ENCODE assay signal across 11 cellular contexts in the genomic region with DNA sequence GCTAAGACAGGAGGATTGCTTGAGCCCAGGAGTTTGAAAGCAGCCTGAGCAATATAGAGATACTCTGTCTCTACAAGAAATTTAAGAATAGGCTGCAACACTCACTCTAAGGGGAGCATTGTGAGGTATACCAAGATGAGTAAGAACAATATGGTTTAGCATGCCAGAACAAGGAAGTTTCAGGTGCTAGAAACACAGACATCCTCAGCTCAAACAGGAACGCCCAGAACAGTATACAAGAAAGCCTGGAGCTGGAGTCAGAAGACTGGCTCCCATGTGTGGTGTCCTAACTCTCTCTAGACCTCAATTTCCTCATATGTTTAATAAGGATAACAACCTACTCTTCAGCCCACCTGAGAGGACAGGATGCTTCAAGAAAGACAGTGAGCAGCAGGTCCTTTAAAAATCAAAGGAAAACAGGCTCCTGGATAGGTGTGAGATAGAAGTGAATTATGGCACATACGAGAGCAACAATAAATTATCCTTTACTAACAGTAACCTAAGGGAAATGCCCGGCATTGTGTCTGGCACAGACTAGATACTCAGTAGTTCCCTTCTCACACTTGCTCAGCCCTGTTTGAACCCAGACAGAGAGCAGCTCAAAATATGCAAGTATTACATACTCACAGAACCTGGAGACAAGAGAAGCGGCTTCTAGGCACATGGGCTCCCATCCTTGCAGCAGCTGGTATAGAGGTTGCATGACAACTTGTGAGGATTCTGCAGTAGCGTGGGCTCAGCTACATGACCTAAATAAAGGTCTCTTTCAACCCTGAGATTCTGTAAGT. TPM values are rescaled to one million over a fixed set of nuclear protein-coding genes. Genes with fewer than 3 reads are reported as not detected.
DNase-seq lines count a peak whose midpoint lies in the region; ATAC-seq and TF ChIP-seq lines count a peak whose summit lies in the region.
"Had no signal": no experiment of that assay in that cellular context is flagged by ENCODE, and none has a peak within 500 bp of the region (broad histone marks: within the 10 kb centered on the region; RNA-seq: fewer than 3 reads in every experiment).

No MANE protein-coding gene starts in this region.

- H3K4me3 ChIP-seq in SJCRH30 = no peak overlapping the region
- H3K4me3 ChIP-seq: spleen had no signal

- CTCF ChIA-PET in HEK293T (lab: Yijun Ruan, JAX) = interaction anchor here (0.5 kb wide), 1 partner anchor 572 kb away, joined by 4 read pairs; no protein-coding TSS in a partner anchor

- H3K4me1 ChIP-seq in SJCRH30 = 0 out of 2 replicates have a peak, but pooled peaks cover 3% of the 10 kb centered on the region

- no peak overlapping the region for H3K27ac ChIP-seq in SJCRH30
- H3K27ac ChIP-seq: spleen had no signal

- peak; percentile 10 for DNase-seq in stimulated activated CD4-positive, alpha-beta T cell treated with anti-CD3 and anti-CD28 coated beads, Interleukin-1b, Interleukin-23, amount 100 ng/mL, for 48 hours
- DNase-seq in stimulated activated CD4-positive, alpha-beta T cell treated with anti-CD3 and anti-CD28 coated beads, Interleukin-12 subunit alpha, Interleukin-12 subunit beta, amount 100 ng/mL, for 4 hours = no peak
- peak; percentile 34 for DNase-seq in activated naive CD4-positive, alpha-beta T cell treated with anti-CD3 and anti-CD28 coated beads, Interleukin-2, amount 50 U/mL, for 16 hours
- DNase-seq in NCI-H524 treated with DMSO at 0.1 percent for 48 hours (lab: John Stamatoyannopoulos, UW) (no peak), HEK293T (ENCODE audit: extremely low spot score) (no peak), SJCRH30 (no peak), EL (no peak)
- DNase-seq: activated CD4-positive, alpha-beta T cell treated with anti-CD3 and anti-CD28 coated beads, Interleukin-2, amount 50 U/mL, for 4 hours; COR-L47; spleen had no signal

- peak; percentile 91 for ATAC-seq in HG03039 (IDR thresholded peaks at IDR 0.05; ENCODE audit: unreplicated experiment)

- no peaks in the 10 kb centered on the region for H3K9me3 ChIP-seq in SJCRH30 (replicated peaks)
- H3K9me3 ChIP-seq: spleen had no signal

- POLR2A ChIA-PET in HEK293T (lab: Yijun Ruan, JAX) = no interaction called here

- H3K36me3 ChIP-seq in SJCRH30 = no peaks in the 10 kb centered on the region
- H3K36me3 ChIP-seq: spleen had no signal

- H3K27me3 ChIP-seq in SJCRH30 = no peaks in the 10 kb centered on the region
- H3K27me3 ChIP-seq: spleen had no signal

TF ChIP-seq in HEK293T, 16 proteins besides CTCF, POLR2A, EP300 and RAD21:
- TF ChIP-seq HDGF (IDR thresholded peaks at IDR 0.05; ENCODE audit: borderline replicate concordance) (no peak), ARNT (IDR thresholded peaks at IDR 0.05) (no peak), ZNF384 (IDR thresholded peaks at IDR 0.05) (no peak), LEF1 (IDR thresholded peaks at IDR 0.05; ENCODE audit: borderline replicate concordance) (no peak), L3MBTL2 (conservative IDR thresholded peaks at IDR 0.05) (no peak), FOXA1 (IDR thresholded peaks at IDR 0.05) (no peak), SUZ12 (IDR thresholded peaks at IDR 0.05) (no peak), SP1 (IDR thresholded peaks at IDR 0.05) (no peak), BHLHE40 (IDR thresholded peaks at IDR 0.05; ENCODE audit: borderline replicate concordance) (no peak), ELF4 (IDR thresholded peaks at IDR 0.05) (no peak), FOXK2 (IDR thresholded peaks at IDR 0.05) (no peak), NFRKB (IDR thresholded peaks at IDR 0.05) (no peak), CTBP1 (IDR thresholded peaks at IDR 0.05; ENCODE audit: borderline replicate concordance) (no peak), TARDBP (IDR thresholded peaks at IDR 0.05) (no peak), FOXM1 (IDR thresholded peaks at IDR 0.05; ENCODE audit: borderline replicate concordance) (no peak)

RNA-seq across cellular contexts. Expression of a gene that starts 45.4 kb away (rescaled TPM):
- total RNA-seq in SJCRH30 (2014; rRNA removed; shearing (Covaris generic)) = 18.5 and 21.1 TPM in 2 replicates

Comparison
In these comparisons a context has a peak if more than half of its experiments do, and no peak if none do; other contexts are left out.
1. DNase-seq: peak in stimulated activated CD4-positive, alpha-beta T cell treated with anti-CD3 and anti-CD28 coated beads, Interleukin-1b, Interleukin-23, amount 100 ng/mL, for 48 hours (single experiment) and activated naive CD4-positive, alpha-beta T cell treated with anti-CD3 and anti-CD28 coated beads, Interleukin-2, amount 50 U/mL, for 16 hours (single experiment); none in stimulated activated CD4-positive, alpha-beta T cell treated with anti-CD3 and anti-CD28 coated beads, Interleukin-12 subunit alpha, Interleukin-12 subunit beta, amount 100 ng/mL, for 4 hours (single experiment), NCI-H524 treated with DMSO at 0.1 percent for 48 hours (single experiment), HEK293T (single experiment), SJCRH30 (0 of 2) and EL (single experiment).